ENCODE assay signal across 8 cellular contexts in the genomic region with DNA sequence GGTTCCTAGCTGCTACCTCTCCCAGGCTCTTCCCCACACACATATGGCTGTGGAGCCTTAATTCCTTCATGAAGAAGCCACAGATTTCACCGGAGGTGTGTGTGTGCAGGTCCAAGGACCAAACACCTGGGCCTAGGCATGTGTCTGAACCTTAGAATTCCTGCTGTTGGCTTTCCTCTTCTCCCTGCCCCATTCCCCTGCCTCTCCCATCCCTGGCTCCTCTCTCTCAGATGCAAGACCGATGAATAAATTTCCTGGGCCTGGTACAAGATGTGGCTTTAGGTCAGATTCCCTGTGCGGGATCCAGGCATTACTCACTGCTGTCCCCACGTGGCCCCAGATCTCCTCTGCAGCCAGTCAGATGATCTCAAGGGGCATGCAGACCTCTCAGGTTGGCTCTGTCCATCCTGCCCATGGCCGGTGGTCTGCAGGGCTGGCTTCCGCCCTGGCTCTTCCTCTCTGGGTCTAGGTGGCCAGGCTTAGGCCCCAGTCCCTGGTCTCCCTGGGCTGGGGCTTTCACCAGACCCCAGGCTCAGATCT. TPM values are rescaled to one million over a fixed set of nuclear protein-coding genes. Genes with fewer than 3 reads are reported as not detected.
A peak's percentile ranks its signal among the peaks of the same experiment; 100 is the strongest.
DNase-seq lines count a peak whose midpoint lies in the region; ATAC-seq, FAIRE-seq and TF ChIP-seq lines count a peak whose summit lies in the region.

No MANE protein-coding gene starts in this region.

- POLR2A ChIA-PET in HEK293T (lab: Yijun Ruan, JAX): interaction anchor here (0.6 kb wide), 1 partner anchor 444 kb away, joined by 3 read pairs; no protein-coding TSS in a partner anchor

- H3K27ac Mint-ChIP-seq in astrocyte (ENCODE audit: unreplicated experiment): no peak overlapping the region

- DNase-seq in AG20443 (ENCODE audit: low spot score) (peak; percentile 86), HEK293T (ENCODE audit: extremely low spot score) (peak; percentile 33), astrocyte (ENCODE audit: low read depth) (peak; percentile 78), kidney glomerular epithelial cell (lab: John Stamatoyannopoulos, UW) (peak; percentile 1), LoVo (ENCODE audit: low spot score) (no peak)
- no peak for DNase-seq in activated T-cell treated with anti-CD3 and anti-CD28 coated beads, Interleukin-2, amount 50 U/mL, for 1 hour

- no peaks in the 10 kb centered on the region for H3K36me3 ChIP-seq in astrocyte (ENCODE audit: insufficient read depth, low read length)

- no peak for FAIRE-seq in astrocyte (lab: Jason Lieb, UNC)

- H3K9me3 Mint-ChIP-seq in astrocyte (ENCODE audit: unreplicated experiment): peaks cover 19% of the 10 kb centered on the region

- no peak overlapping the region for H3K4me3 Mint-ChIP-seq in astrocyte (ENCODE audit: unreplicated experiment)

- no peaks in the 10 kb centered on the region for H4K20me1 ChIP-seq in astrocyte (ENCODE audit: insufficient read depth, low read length)

- no peaks in the 10 kb centered on the region for H3K27me3 ChIP-seq in astrocyte (ENCODE audit: insufficient read depth, low read length)

- peak; percentile 47 for TF ChIP-seq CTCF in astrocyte (IDR thresholded peaks at IDR 0.05; ENCODE audit: insufficient read depth, low read depth, low read length)

- H2AFZ ChIP-seq in astrocyte (ENCODE audit: low read depth, low read length): no peak overlapping the region

- H3K27ac ChIP-seq in astrocyte (ENCODE audit: low read depth, low read length): no peak overlapping the region

- ATAC-seq in HG02981 (IDR thresholded peaks at IDR 0.05; ENCODE audit: unreplicated experiment): no peak
- ATAC-seq in HG03025 (IDR thresholded peaks at IDR 0.05; ENCODE audit: low FRiP score, unreplicated experiment): no peak

- H3K27me3 Mint-ChIP-seq in astrocyte (ENCODE audit: low read depth, unreplicated experiment): peaks cover 18% of the 10 kb centered on the region

- H3K9me3 ChIP-seq in astrocyte (ENCODE audit: insufficient read depth, low read depth, low read length): no peaks in the 10 kb centered on the region

- H3K4me1 Mint-ChIP-seq in astrocyte (ENCODE audit: low read depth, unreplicated experiment): peaks cover 10% of the 10 kb centered on the region

- H3K4me2 ChIP-seq in astrocyte (ENCODE audit: low read length): peak overlapping the region; percentile 25

- H3K79me2 ChIP-seq in astrocyte (ENCODE audit: insufficient read depth, low read length): no peaks in the 10 kb centered on the region

- H3K36me3 Mint-ChIP-seq in astrocyte (ENCODE audit: low read depth, unreplicated experiment): peaks cover 14% of the 10 kb centered on the region

- CTCF ChIA-PET in HEK293T (lab: Yijun Ruan, JAX): no interaction called here

- H3K4me3 ChIP-seq in astrocyte (ENCODE audit: insufficient read depth, low read depth, low read length): no peak overlapping the region

- H3K9ac ChIP-seq in astrocyte (ENCODE audit: low read length): no peak overlapping the region

- peaks cover 15% of the 10 kb centered on the region for H3K4me1 ChIP-seq in astrocyte (ENCODE audit: insufficient read depth, low read length)

TF ChIP-seq in HEK293T, 16 proteins besides CTCF, POLR2A, EP300 and RAD21:
- TF ChIP-seq HDGF (IDR thresholded peaks at IDR 0.05; ENCODE audit: borderline replicate concordance) (no peak), BHLHE40 (IDR thresholded peaks at IDR 0.05; ENCODE audit: borderline replicate concordance) (no peak), ARNT (IDR thresholded peaks at IDR 0.05) (no peak), NFRKB (IDR thresholded peaks at IDR 0.05) (no peak), L3MBTL2 (conservative IDR thresholded peaks at IDR 0.05) (no peak), CTBP1 (IDR thresholded peaks at IDR 0.05; ENCODE audit: borderline replicate concordance) (no peak), LEF1 (IDR thresholded peaks at IDR 0.05; ENCODE audit: borderline replicate concordance) (no peak), FOXM1 (IDR thresholded peaks at IDR 0.05; ENCODE audit: borderline replicate concordance) (no peak), ZNF384 (IDR thresholded peaks at IDR 0.05) (no peak)
- TF ChIP-seq, protein P1, sequence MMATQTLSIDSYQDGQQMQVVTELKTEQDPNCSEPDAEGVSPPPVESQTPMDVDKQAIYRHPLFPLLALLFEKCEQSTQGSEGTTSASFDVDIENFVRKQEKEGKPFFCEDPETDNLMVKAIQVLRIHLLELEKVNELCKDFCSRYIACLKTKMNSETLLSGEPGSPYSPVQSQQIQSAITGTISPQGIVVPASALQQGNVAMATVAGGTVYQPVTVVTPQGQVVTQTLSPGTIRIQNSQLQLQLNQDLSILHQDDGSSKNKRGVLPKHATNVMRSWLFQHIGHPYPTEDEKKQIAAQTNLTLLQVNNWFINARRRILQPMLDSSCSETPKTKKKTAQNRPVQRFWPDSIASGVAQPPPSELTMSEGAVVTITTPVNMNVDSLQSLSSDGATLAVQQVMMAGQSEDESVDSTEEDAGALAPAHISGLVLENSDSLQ (IDR thresholded peaks at IDR 0.05): no peak

RNA-seq across cellular contexts. Expression of a gene that starts 20.4 kb away (rescaled TPM):
- total RNA-seq in astrocyte: not detected in 2 replicates

RNA-seq across cellular contexts. Expression of a gene that starts 36.5 kb away (rescaled TPM):
- not detected in 2 replicates for total RNA-seq in astrocyte

Comparison
In these comparisons a context has a peak if more than half of its experiments do, and no peak if none do; other contexts are left out.
1. DNase-seq: peak in AG20443 (single experiment), HEK293T (single experiment), astrocyte (single experiment) and kidney glomerular epithelial cell (single experiment); none in LoVo (single experiment) and activated T-cell treated with anti-CD3 and anti-CD28 coated beads, Interleukin-2, amount 50 U/mL, for 1 hour (single experiment).